ENCODE assay signal across 8 cellular contexts in genomic region chr4:183443609-183444148, GRCh38. TPM values are rescaled to one million over a fixed set of nuclear protein-coding genes. Genes with fewer than 3 reads are reported as not detected.
DNase-seq lines count a peak whose midpoint lies in the region; TF ChIP-seq lines count a peak whose summit lies in the region.

No MANE protein-coding gene starts in this region.

- no peaks in the 10 kb centered on the region for H3K9me3 Mint-ChIP-seq in activated naive CD4-positive, alpha-beta T cell treated with anti-CD3 and anti-CD28 coated beads, Interleukin-2, amount 50 U/mL, for 24 hours

- peak overlapping the region; percentile 97 for H3K4me3 Mint-ChIP-seq in activated naive CD4-positive, alpha-beta T cell treated with anti-CD3 and anti-CD28 coated beads, Interleukin-2, amount 50 U/mL, for 24 hours

- 2% methylated on average over 26 of the region's 26 CpGs for WGBS in hepatocyte (ENCODE audit: low lambda C conversion rate, missing lambda C conversion rate)

- DNase-seq in activated T-cell treated with anti-CD3 and anti-CD28 coated beads for 1 hour (ENCODE audit: low read depth) (peak; percentile 20), NCI-H526 (lab: John Stamatoyannopoulos, UW) (peak; percentile 42 to 81), hepatocyte (ENCODE audit: low spot score) (no peak), hepatic stellate cell (ENCODE audit: low spot score) (no peak)
- DNase-seq in activated T-cell treated with anti-CD3 and anti-CD28 coated beads, Interleukin-2, amount 50 U/mL, for 1 hour, result no peak
- DNase-seq in effector CD4-positive, alpha-beta T cell, result no peak

- TF ChIP-seq CTCF in hepatocyte (IDR thresholded peaks at IDR 0.05; ENCODE audit: poor library complexity), result no peak

- H3K36me3 ChIP-seq in hepatocyte (replicated peaks; ENCODE audit: insufficient read depth, low read depth) (peaks cover 8% of the 10 kb centered on the region), skeletal muscle satellite cell (ENCODE audit: insufficient read depth, low read length) (peaks cover 30% of the 10 kb centered on the region)

- H3K27me3 Mint-ChIP-seq in activated naive CD4-positive, alpha-beta T cell treated with anti-CD3 and anti-CD28 coated beads, Interleukin-2, amount 50 U/mL, for 24 hours, result no peaks in the 10 kb centered on the region

- H3K9ac ChIP-seq in skeletal muscle satellite cell (ENCODE audit: low read depth, low read length), result peak overlapping the region; percentile 86

- H3K27me3 ChIP-seq in hepatocyte (no peaks in the 10 kb centered on the region), skeletal muscle satellite cell (ENCODE audit: control insufficient read depth, insufficient read depth, low read length) (no peaks in the 10 kb centered on the region)

- H3K4me1 Mint-ChIP-seq in activated naive CD4-positive, alpha-beta T cell treated with anti-CD3 and anti-CD28 coated beads, Interleukin-2, amount 50 U/mL, for 24 hours, result peaks cover 51% of the 10 kb centered on the region

- H3K4me2 ChIP-seq in hepatocyte, result peak overlapping the region; percentile 80
- peak overlapping the region; percentile 85 for H3K4me2 ChIP-seq in skeletal muscle satellite cell (ENCODE audit: low read length)

- H3K9me2 ChIP-seq in hepatocyte (replicated peaks; ENCODE audit: insufficient read depth), result no peaks in the 10 kb centered on the region

- H2AFZ ChIP-seq in hepatocyte, result peak overlapping the region; percentile 43

- peaks cover 6% of the 10 kb centered on the region for H3K36me3 Mint-ChIP-seq in activated naive CD4-positive, alpha-beta T cell treated with anti-CD3 and anti-CD28 coated beads, Interleukin-2, amount 50 U/mL, for 24 hours

- H3K27ac ChIP-seq in hepatocyte, result peak overlapping the region; percentile 99

- H3K27ac Mint-ChIP-seq in activated naive CD4-positive, alpha-beta T cell treated with anti-CD3 and anti-CD28 coated beads, Interleukin-2, amount 50 U/mL, for 24 hours, result peak overlapping the region; percentile 93

- peaks cover 47% of the 10 kb centered on the region for H3K79me2 ChIP-seq in hepatocyte

- peaks cover 13% of the 10 kb centered on the region for H4K20me1 ChIP-seq in hepatocyte (ENCODE audit: insufficient read depth, poor library complexity, severe bottlenecking)

- H3K4me1 ChIP-seq in hepatocyte (ENCODE audit: insufficient read depth) (peaks cover 26% of the 10 kb centered on the region), skeletal muscle satellite cell (ENCODE audit: control insufficient read depth, insufficient read depth, low read length) (peaks cover 38% of the 10 kb centered on the region)

- peak overlapping the region; percentile 33 for H3K4me3 ChIP-seq in hepatocyte
- H3K4me3 ChIP-seq in skeletal muscle satellite cell (ENCODE audit: low read length), result peak overlapping the region; percentile 97

- no peaks in the 10 kb centered on the region for H3K9me3 ChIP-seq in hepatocyte (ENCODE audit: low read depth)
- H3K9me3 ChIP-seq in skeletal muscle satellite cell (replicated peaks; ENCODE audit: low read length), result no peaks in the 10 kb centered on the region

RNA-seq across cellular contexts. Expression of gene CDKN2AIP, which starts 0.8 kb away (rescaled TPM):
- 43.6 and 43.7 TPM in 2 replicates for total RNA-seq in hepatocyte
- 18.9 and 26.7 TPM in 2 replicates for polyA plus RNA-seq in hepatocyte
- 10.1 and 10.3 TPM in 2 replicates for total RNA-seq in skeletal muscle satellite cell (2012; rRNA removed)

Comparison
In these comparisons a context has a peak if more than half of its experiments do, and no peak if none do; other contexts are left out.
1. DNase-seq: peak in activated T-cell treated with anti-CD3 and anti-CD28 coated beads for 1 hour (single experiment) and NCI-H526 (2 of 2); none in activated T-cell treated with anti-CD3 and anti-CD28 coated beads, Interleukin-2, amount 50 U/mL, for 1 hour (single experiment), hepatocyte (single experiment), hepatic stellate cell (single experiment) and effector CD4-positive, alpha-beta T cell (single experiment).